In the genomic region with DNA sequence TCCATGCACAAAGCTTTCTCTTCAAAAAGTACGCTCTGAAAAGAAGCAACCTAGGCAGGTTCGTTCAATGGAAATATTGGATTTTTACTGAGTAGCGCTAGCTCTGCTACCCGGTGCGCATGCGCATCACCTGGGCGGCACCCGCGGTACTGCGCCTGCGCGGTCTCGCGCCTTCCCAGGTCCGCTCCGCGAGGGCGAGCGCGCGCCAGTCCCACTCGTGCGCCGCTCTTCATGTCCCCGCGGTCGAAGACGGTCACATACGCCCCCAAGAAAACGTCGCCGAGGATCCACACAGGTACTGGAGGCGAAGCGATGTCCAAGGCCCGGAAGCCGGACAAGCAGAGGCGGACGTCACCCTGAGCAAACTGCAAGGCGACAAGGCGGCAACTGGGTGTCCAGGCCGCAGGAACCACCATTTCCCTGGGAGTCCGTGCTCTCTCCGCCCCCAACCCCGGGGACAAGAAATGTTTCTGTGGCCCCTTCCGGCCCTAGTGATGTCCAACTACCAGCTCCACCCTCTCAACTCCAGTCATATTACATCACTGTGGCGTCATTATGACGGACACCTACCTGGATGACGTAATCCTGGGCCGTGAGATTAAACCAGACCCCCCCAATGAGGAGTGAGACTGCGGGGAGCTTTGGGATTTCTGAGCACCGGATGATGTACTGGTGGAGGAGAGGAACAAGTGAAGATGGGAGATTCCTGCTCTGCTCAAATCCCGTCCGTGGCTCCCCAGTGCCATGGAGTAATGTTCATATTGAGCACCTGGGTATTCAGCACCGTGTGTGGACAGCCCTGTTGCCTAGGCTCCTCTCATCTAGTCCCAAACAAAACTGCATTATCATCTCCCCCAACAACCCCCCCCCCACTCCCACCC, we compare ENCODE assay signal across 1 cellular context.
TF ChIP-seq lines count a peak whose summit lies in the region.

No MANE protein-coding gene starts in this region.

TF ChIP-seq in HEK293, 187 proteins besides CTCF, POLR2A, EP300 and RAD21 (continued from another document and continues in another):
- TF ChIP-seq, protein P1, sequence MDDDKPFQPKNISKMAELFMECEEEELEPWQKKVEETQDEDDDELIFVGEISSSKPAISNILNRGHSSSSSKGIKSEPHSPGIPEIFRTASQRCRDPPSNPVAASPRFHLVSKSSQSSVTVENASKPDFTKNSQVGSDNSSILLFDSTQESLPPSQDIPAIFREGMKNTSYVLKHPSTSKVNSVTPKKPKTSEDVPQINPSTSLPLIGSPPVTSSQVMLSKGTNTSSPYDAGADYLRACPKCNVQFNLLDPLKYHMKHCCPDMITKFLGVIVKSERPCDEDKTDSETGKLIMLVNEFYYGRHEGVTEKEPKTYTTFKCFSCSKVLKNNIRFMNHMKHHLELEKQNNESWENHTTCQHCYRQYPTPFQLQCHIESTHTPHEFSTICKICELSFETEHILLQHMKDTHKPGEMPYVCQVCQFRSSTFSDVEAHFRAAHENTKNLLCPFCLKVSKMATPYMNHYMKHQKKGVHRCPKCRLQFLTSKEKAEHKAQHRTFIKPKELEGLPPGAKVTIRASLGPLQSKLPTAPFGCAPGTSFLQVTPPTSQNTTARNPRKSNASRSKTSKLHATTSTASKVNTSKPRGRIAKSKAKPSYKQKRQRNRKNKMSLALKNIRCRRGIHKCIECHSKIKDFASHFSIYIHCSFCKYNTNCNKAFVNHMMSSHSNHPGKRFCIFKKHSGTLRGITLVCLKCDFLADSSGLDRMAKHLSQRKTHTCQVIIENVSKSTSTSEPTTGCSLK (tag by site-specific recombination; IDR thresholded peaks at IDR 0.05) = no peak
- TF ChIP-seq, protein P2, sequence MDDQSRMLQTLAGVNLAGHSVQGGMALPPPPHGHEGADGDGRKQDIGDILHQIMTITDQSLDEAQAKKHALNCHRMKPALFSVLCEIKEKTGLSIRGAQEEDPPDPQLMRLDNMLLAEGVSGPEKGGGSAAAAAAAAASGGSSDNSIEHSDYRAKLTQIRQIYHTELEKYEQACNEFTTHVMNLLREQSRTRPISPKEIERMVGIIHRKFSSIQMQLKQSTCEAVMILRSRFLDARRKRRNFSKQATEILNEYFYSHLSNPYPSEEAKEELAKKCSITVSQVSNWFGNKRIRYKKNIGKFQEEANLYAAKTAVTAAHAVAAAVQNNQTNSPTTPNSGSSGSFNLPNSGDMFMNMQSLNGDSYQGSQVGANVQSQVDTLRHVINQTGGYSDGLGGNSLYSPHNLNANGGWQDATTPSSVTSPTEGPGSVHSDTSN (CRISPR knock-in tag; IDR thresholded peaks at IDR 0.05) = peak; percentile 95; the same call in 1 of the 2 replicates
- no peak for TF ChIP-seq MZF1 (tag by site-specific recombination; IDR thresholded peaks at IDR 0.05; ENCODE audit: borderline replicate concordance)
- TF ChIP-seq, protein P3, sequence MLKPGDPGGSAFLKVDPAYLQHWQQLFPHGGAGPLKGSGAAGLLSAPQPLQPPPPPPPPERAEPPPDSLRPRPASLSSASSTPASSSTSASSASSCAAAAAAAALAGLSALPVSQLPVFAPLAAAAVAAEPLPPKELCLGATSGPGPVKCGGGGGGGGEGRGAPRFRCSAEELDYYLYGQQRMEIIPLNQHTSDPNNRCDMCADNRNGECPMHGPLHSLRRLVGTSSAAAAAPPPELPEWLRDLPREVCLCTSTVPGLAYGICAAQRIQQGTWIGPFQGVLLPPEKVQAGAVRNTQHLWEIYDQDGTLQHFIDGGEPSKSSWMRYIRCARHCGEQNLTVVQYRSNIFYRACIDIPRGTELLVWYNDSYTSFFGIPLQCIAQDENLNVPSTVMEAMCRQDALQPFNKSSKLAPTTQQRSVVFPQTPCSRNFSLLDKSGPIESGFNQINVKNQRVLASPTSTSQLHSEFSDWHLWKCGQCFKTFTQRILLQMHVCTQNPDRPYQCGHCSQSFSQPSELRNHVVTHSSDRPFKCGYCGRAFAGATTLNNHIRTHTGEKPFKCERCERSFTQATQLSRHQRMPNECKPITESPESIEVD (tag by site-specific recombination; IDR thresholded peaks at IDR 0.05) = no peak
- no peak for TF ChIP-seq ZNF37A (tag by site-specific recombination; IDR thresholded peaks at IDR 0.05)
- no peak for TF ChIP-seq ZNF560 (tag by site-specific recombination; IDR thresholded peaks at IDR 0.05; ENCODE audit: borderline replicate concordance)
- peak; percentile 98 for TF ChIP-seq ZNF335 (tag by site-specific recombination; conservative IDR thresholded peaks at IDR 0.05)
- TF ChIP-seq ZIC2 (tag by site-specific recombination; IDR thresholded peaks at IDR 0.05) = no peak
- TF ChIP-seq ZNF623 (tag by site-specific recombination; IDR thresholded peaks at IDR 0.05) = no peak
- TF ChIP-seq ZSCAN23 (tag by site-specific recombination; IDR thresholded peaks at IDR 0.05) = no peak
- peak; percentile 80 for TF ChIP-seq SP7 (tag by site-specific recombination; IDR thresholded peaks at IDR 0.05)
- no peak for TF ChIP-seq KLF9 (tag by site-specific recombination; IDR thresholded peaks at IDR 0.05; ENCODE audit: low read depth)
- TF ChIP-seq, protein P4, sequence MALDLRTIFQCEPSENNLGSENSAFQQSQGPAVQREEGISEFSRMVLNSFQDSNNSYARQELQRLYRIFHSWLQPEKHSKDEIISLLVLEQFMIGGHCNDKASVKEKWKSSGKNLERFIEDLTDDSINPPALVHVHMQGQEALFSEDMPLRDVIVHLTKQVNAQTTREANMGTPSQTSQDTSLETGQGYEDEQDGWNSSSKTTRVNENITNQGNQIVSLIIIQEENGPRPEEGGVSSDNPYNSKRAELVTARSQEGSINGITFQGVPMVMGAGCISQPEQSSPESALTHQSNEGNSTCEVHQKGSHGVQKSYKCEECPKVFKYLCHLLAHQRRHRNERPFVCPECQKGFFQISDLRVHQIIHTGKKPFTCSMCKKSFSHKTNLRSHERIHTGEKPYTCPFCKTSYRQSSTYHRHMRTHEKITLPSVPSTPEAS (tag by site-specific recombination; IDR thresholded peaks at IDR 0.05) = 0 out of 2 replicates have a peak, but pooled peaks have one; percentile 9
- TF ChIP-seq ZNF16 (tag by site-specific recombination; IDR thresholded peaks at IDR 0.05; ENCODE audit: low read depth) = peak; percentile 80
- peak; percentile 87 for TF ChIP-seq ZNF169 (tag by site-specific recombination; IDR thresholded peaks at IDR 0.05)
- TF ChIP-seq, protein P5, sequence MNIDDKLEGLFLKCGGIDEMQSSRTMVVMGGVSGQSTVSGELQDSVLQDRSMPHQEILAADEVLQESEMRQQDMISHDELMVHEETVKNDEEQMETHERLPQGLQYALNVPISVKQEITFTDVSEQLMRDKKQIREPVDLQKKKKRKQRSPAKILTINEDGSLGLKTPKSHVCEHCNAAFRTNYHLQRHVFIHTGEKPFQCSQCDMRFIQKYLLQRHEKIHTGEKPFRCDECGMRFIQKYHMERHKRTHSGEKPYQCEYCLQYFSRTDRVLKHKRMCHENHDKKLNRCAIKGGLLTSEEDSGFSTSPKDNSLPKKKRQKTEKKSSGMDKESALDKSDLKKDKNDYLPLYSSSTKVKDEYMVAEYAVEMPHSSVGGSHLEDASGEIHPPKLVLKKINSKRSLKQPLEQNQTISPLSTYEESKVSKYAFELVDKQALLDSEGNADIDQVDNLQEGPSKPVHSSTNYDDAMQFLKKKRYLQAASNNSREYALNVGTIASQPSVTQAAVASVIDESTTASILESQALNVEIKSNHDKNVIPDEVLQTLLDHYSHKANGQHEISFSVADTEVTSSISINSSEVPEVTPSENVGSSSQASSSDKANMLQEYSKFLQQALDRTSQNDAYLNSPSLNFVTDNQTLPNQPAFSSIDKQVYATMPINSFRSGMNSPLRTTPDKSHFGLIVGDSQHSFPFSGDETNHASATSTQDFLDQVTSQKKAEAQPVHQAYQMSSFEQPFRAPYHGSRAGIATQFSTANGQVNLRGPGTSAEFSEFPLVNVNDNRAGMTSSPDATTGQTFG (tag by site-specific recombination; IDR thresholded peaks at IDR 0.05; ENCODE audit: borderline replicate concordance) = no peak
- TF ChIP-seq ZSCAN30 (tag by site-specific recombination; IDR thresholded peaks at IDR 0.05) = peak; percentile 11; the same call in 1 of the 2 replicates
- TF ChIP-seq, protein P6, sequence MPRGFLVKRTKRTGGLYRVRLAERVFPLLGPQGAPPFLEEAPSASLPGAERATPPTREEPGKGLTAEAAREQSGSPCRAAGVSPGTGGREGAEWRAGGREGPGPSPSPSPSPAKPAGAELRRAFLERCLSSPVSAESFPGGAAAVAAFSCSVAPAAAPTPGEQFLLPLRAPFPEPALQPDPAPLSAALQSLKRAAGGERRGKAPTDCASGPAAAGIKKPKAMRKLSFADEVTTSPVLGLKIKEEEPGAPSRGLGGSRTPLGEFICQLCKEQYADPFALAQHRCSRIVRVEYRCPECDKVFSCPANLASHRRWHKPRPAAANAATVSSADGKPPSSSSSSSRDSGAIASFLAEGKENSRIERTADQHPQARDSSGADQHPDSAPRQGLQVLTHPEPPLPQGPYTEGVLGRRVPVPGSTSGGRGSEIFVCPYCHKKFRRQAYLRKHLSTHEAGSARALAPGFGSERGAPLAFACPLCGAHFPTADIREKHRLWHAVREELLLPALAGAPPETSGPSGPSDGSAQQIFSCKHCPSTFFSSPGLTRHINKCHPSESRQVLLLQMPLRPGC (tag by site-specific recombination; IDR thresholded peaks at IDR 0.05) = no peak
- no peak for TF ChIP-seq MYNN (tag by site-specific recombination; IDR thresholded peaks at IDR 0.05; ENCODE audit: borderline replicate concordance)
- TF ChIP-seq ZNF274 (IDR thresholded peaks at IDR 0.05; ENCODE audit: low read length) = no peak
- no peak for TF ChIP-seq ZNF274 (tag by site-specific recombination; IDR thresholded peaks at IDR 0.05; ENCODE audit: borderline replicate concordance)
- TF ChIP-seq ZFP37 (tag by site-specific recombination; IDR thresholded peaks at IDR 0.05) = peak; percentile 46; the same call in 1 of the 2 replicates
- TF ChIP-seq, protein P7, sequence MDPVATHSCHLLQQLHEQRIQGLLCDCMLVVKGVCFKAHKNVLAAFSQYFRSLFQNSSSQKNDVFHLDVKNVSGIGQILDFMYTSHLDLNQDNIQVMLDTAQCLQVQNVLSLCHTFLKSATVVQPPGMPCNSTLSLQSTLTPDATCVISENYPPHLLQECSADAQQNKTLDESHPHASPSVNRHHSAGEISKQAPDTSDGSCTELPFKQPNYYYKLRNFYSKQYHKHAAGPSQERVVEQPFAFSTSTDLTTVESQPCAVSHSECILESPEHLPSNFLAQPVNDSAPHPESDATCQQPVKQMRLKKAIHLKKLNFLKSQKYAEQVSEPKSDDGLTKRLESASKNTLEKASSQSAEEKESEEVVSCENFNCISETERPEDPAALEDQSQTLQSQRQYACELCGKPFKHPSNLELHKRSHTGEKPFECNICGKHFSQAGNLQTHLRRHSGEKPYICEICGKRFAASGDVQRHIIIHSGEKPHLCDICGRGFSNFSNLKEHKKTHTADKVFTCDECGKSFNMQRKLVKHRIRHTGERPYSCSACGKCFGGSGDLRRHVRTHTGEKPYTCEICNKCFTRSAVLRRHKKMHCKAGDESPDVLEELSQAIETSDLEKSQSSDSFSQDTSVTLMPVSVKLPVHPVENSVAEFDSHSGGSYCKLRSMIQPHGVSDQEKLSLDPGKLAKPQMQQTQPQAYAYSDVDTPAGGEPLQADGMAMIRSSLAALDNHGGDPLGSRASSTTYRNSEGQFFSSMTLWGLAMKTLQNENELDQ (tag by site-specific recombination; IDR thresholded peaks at IDR 0.05; ENCODE audit: low read depth) = no peak
- TF ChIP-seq ZNF558 (tag by site-specific recombination; IDR thresholded peaks at IDR 0.05) = no peak; the same call in 1 of the 2 replicates
- no peak for TF ChIP-seq ZNF114 (tag by site-specific recombination; IDR thresholded peaks at IDR 0.05)
- no peak for TF ChIP-seq RBAK (tag by site-specific recombination; IDR thresholded peaks at IDR 0.05)
- TF ChIP-seq ZNF184 (tag by site-specific recombination; IDR thresholded peaks at IDR 0.05) = no peak
- TF ChIP-seq, protein P8, sequence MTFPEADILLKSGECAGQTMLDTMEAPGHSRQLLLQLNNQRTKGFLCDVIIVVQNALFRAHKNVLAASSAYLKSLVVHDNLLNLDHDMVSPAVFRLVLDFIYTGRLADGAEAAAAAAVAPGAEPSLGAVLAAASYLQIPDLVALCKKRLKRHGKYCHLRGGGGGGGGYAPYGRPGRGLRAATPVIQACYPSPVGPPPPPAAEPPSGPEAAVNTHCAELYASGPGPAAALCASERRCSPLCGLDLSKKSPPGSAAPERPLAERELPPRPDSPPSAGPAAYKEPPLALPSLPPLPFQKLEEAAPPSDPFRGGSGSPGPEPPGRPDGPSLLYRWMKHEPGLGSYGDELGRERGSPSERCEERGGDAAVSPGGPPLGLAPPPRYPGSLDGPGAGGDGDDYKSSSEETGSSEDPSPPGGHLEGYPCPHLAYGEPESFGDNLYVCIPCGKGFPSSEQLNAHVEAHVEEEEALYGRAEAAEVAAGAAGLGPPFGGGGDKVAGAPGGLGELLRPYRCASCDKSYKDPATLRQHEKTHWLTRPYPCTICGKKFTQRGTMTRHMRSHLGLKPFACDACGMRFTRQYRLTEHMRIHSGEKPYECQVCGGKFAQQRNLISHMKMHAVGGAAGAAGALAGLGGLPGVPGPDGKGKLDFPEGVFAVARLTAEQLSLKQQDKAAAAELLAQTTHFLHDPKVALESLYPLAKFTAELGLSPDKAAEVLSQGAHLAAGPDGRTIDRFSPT (tag by site-specific recombination; IDR thresholded peaks at IDR 0.05) = no peak
- no peak for TF ChIP-seq ZNF211 (tag by site-specific recombination; IDR thresholded peaks at IDR 0.05; ENCODE audit: low read depth)
- TF ChIP-seq, protein P9, sequence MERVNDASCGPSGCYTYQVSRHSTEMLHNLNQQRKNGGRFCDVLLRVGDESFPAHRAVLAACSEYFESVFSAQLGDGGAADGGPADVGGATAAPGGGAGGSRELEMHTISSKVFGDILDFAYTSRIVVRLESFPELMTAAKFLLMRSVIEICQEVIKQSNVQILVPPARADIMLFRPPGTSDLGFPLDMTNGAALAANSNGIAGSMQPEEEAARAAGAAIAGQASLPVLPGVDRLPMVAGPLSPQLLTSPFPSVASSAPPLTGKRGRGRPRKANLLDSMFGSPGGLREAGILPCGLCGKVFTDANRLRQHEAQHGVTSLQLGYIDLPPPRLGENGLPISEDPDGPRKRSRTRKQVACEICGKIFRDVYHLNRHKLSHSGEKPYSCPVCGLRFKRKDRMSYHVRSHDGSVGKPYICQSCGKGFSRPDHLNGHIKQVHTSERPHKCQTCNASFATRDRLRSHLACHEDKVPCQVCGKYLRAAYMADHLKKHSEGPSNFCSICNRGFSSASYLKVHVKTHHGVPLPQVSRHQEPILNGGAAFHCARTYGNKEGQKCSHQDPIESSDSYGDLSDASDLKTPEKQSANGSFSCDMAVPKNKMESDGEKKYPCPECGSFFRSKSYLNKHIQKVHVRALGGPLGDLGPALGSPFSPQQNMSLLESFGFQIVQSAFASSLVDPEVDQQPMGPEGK (tag by site-specific recombination; IDR thresholded peaks at IDR 0.05) = peak; percentile 17; the same call in 1 of the 2 replicates
- TF ChIP-seq ZNF416 (tag by site-specific recombination; IDR thresholded peaks at IDR 0.05) = no peak
- no peak for TF ChIP-seq ZNF555 (tag by site-specific recombination; conservative IDR thresholded peaks at IDR 0.05)
- no peak; the same call in none of the 2 replicates for TF ChIP-seq ZNF843 (tag by site-specific recombination; IDR thresholded peaks at IDR 0.05)
- peak; percentile 47; the same call in 1 of the 2 replicates for TF ChIP-seq ZNF785 (tag by site-specific recombination; IDR thresholded peaks at IDR 0.05)
- no peak for TF ChIP-seq HOXC10 (CRISPR knock-in tag; IDR thresholded peaks at IDR 0.05)
- no peak for TF ChIP-seq ZNF140 (tag by site-specific recombination; IDR thresholded peaks at IDR 0.05)
- TF ChIP-seq ZNF19 (tag by site-specific recombination; IDR thresholded peaks at IDR 0.05; ENCODE audit: low read depth) = 0 out of 2 replicates have a peak, but pooled peaks have one; percentile 15
- no peak for TF ChIP-seq ZNF777 (tag by site-specific recombination; IDR thresholded peaks at IDR 0.05; ENCODE audit: borderline replicate concordance)
- no peak for TF ChIP-seq ZNF571 (tag by site-specific recombination; IDR thresholded peaks at IDR 0.05)
- no peak for TF ChIP-seq ZBTB8A (tag by site-specific recombination; IDR thresholded peaks at IDR 0.05)
- TF ChIP-seq SCRT1 (tag by site-specific recombination; IDR thresholded peaks at IDR 0.05; ENCODE audit: borderline replicate concordance) = no peak
